ENCODE assay signal across 24 cellular contexts in genomic region chr19:29480507-29480906, GRCh38. TPM values are rescaled to one million over a fixed set of nuclear protein-coding genes. Genes with fewer than 3 reads are reported as not detected.
"Had no signal": no experiment of that assay in that cellular context is flagged by ENCODE, and none has a peak within 500 bp of the region (broad histone marks: within the 10 kb centered on the region; RNA-seq: fewer than 3 reads in every experiment).

No MANE protein-coding gene starts in this region.

- H3K27ac Mint-ChIP-seq: activated naive CD4-positive, alpha-beta T cell treated with anti-CD3 and anti-CD28 coated beads for 36 hours; activated naive CD8-positive, alpha-beta T cell; activated T-helper 17 cell treated with anti-CD3 and anti-CD28 coated beads, Interleukin-2, amount 50 U/mL, for 72 hours; brain had no signal

- H3K27ac ChIP-seq: Peyer's patch, RWPE1, SJCRH30, VCaP had no signal

- H3K4me1 Mint-ChIP-seq: activated T-helper 17 cell treated with anti-CD3 and anti-CD28 coated beads, Interleukin-2, amount 50 U/mL, for 72 hours; brain had no signal

- H3K4me1 ChIP-seq: Peyer's patch, SJCRH30 had no signal

- H3K9ac ChIP-seq: SK-N-SH had no signal

- H3K36me3 ChIP-seq: Peyer's patch, SJCRH30 had no signal

- H3K4me3 Mint-ChIP-seq: activated naive CD4-positive, alpha-beta T cell treated with anti-CD3 and anti-CD28 coated beads for 36 hours; activated naive CD8-positive, alpha-beta T cell; activated T-cell treated with anti-CD3 and anti-CD28 coated beads, Interleukin-2, amount 50 U/mL, for 4 hours; activated T-helper 17 cell treated with anti-CD3 and anti-CD28 coated beads, Interleukin-2, amount 50 U/mL, for 72 hours; brain had no signal

- DNase-seq: activated CD4-positive, CD25-positive, alpha-beta regulatory T cell; activated CD8-positive, alpha-beta memory T cell treated with anti-CD3 and anti-CD28 coated beads for 24 hours; activated gamma-delta T cell; activated naive CD4-positive, alpha-beta T cell treated with anti-CD3 and anti-CD28 coated beads for 36 hours; activated T-cell treated with anti-CD3 and anti-CD28 coated beads, Interleukin-2, amount 50 U/mL, for 4 hours; amygdala; MM.1S; NCI-H1105; NCI-H1436 treated with DMSO at 0.1 percent for 48 hours; NCI-H187; NCI-H2081; NCI-H510A treated with DMSO at 0.1 percent for 48 hours; Peyer's patch; Right ventricle myocardium superior; SJCRH30; SK-N-SH; T-helper 1 cell had no signal

- H3K36me3 Mint-ChIP-seq: brain had no signal

- H3K9me3 ChIP-seq: SJCRH30, SK-N-SH had no signal

- H3K27me3 ChIP-seq: Peyer's patch had no signal

- H3K4me3 ChIP-seq: Peyer's patch, SJCRH30 had no signal

RNA-seq across cellular contexts. Expression of gene VSTM2B, which starts 45.3 kb away (rescaled TPM):
- total RNA-seq: activated naive CD4-positive, alpha-beta T cell treated with anti-CD3 and anti-CD28 coated beads for 36 hours; activated T-cell treated with anti-CD3 and anti-CD28 coated beads, Interleukin-2, amount 50 U/mL, for 4 hours; activated T-helper 17 cell treated with anti-CD3 and anti-CD28 coated beads, Interleukin-2, amount 50 U/mL, for 72 hours; astrocyte; Peyer's patch; Right ventricle myocardium superior; SJCRH30; T-helper 2 cell treated with Interferon-gamma antibody and Interleukin-4, amounts not matched to agents 100 ng/mL and 5 ng/mL, for 36 hours had no signal
